Comparison of ENCODE assay signal across 11 cellular contexts in genomic region chr9:109467936-109468335, GRCh38. TPM values are rescaled to one million over a fixed set of nuclear protein-coding genes. Genes with fewer than 3 reads are reported as not detected.
DNase-seq lines count a peak whose midpoint lies in the region; ATAC-seq and TF ChIP-seq lines count a peak whose summit lies in the region.
"Had no signal": no experiment of that assay in that cellular context is flagged by ENCODE, and none has a peak within 500 bp of the region (broad histone marks: within the 10 kb centered on the region; RNA-seq: fewer than 3 reads in every experiment).

No MANE protein-coding gene starts in this region.

- peak; percentile 36 for ATAC-seq in GM19351 (IDR thresholded peaks at IDR 0.05; ENCODE audit: unreplicated experiment)
- ATAC-seq: activated CD4-positive, CD25-positive, alpha-beta regulatory T cell treated with anti-CD3 and anti-CD28 coated beads, Interleukin-2, amount 50 U/mL, for 24 hours had no signal

- no peaks in the 10 kb centered on the region for H3K79me2 ChIP-seq in neural progenitor cell (ENCODE audit: low read depth)

- peak overlapping the region; percentile 4 for H3K4me2 ChIP-seq in neural progenitor cell

- peaks cover 66% of the 10 kb centered on the region for H3K4me1 Mint-ChIP-seq in activated T-helper 1 cell treated with anti-CD3 and anti-CD28 coated beads, Interleukin-12 subunit alpha, Interleukin-12 subunit beta, Interleukin-2, Interleukin-4 antibody, amounts not matched to agents 30 ng/mL and 10 ng/mL and 1 ng/mL, durations not matched to agents 14 hours and 24 hours and 36 hours (ENCODE audit: low read depth)
- peaks cover 7% of the 10 kb centered on the region for H3K4me1 Mint-ChIP-seq in neural progenitor cell
- H3K4me1 Mint-ChIP-seq: activated naive CD4-positive, alpha-beta T cell treated with anti-CD3 and anti-CD28 coated beads, Interleukin-2, amount 50 U/mL, for 24 hours had no signal

- intact Hi-C loops in activated T-helper 1 cell treated with anti-CD3 and anti-CD28 coated beads, Interleukin-12 subunit alpha, Interleukin-12 subunit beta, Interleukin-2, Interleukin-4 antibody, amounts not matched to agents 30 ng/mL and 10 ng/mL and 1 ng/mL, durations not matched to agents 14 hours and 24 hours and 36 hours (cut with micrococcal nuclease), result loop anchor here (1.0 to 5.0 kb wide), 5 partner anchors 21 to 536 kb away; partner anchors contain the start of genes ABITRAM, CTNNAL1 and ELP1

- peaks cover 11% of the 10 kb centered on the region for H3K4me1 ChIP-seq in neural progenitor cell

- H3K4me3 Mint-ChIP-seq in activated T-helper 1 cell treated with anti-CD3 and anti-CD28 coated beads, Interleukin-12 subunit alpha, Interleukin-12 subunit beta, Interleukin-2, Interleukin-4 antibody, amounts not matched to agents 30 ng/mL and 10 ng/mL and 1 ng/mL, durations not matched to agents 14 hours and 24 hours and 36 hours, result peak overlapping the region; percentile 5
- no peak overlapping the region for H3K4me3 Mint-ChIP-seq in neural progenitor cell
- H3K4me3 Mint-ChIP-seq: activated naive CD4-positive, alpha-beta T cell treated with anti-CD3 and anti-CD28 coated beads, Interleukin-2, amount 50 U/mL, for 24 hours had no signal

- H3K9me3 Mint-ChIP-seq in activated T-helper 1 cell treated with anti-CD3 and anti-CD28 coated beads, Interleukin-12 subunit alpha, Interleukin-12 subunit beta, Interleukin-2, Interleukin-4 antibody, amounts not matched to agents 30 ng/mL and 10 ng/mL and 1 ng/mL, durations not matched to agents 14 hours and 24 hours and 36 hours, result no peaks in the 10 kb centered on the region
- no peaks in the 10 kb centered on the region for H3K9me3 Mint-ChIP-seq in neural progenitor cell
- H3K9me3 Mint-ChIP-seq: activated naive CD4-positive, alpha-beta T cell treated with anti-CD3 and anti-CD28 coated beads, Interleukin-2, amount 50 U/mL, for 24 hours had no signal

- no peaks in the 10 kb centered on the region for H3K9me3 ChIP-seq in neural progenitor cell (ENCODE audit: low read depth)
- H3K9me3 ChIP-seq: neutrophil had no signal

- TF ChIP-seq CTCF in neural progenitor cell (IDR thresholded peaks at IDR 0.05) (no peak), GM10266 (IDR thresholded peaks at IDR 0.05; ENCODE audit: control insufficient read depth, insufficient read depth, low read depth, missing control alignments) (no peak)

- H3K4me3 ChIP-seq in neural progenitor cell, result no peak overlapping the region

- no peaks in the 10 kb centered on the region for H3K27me3 ChIP-seq in neural progenitor cell

- peaks cover 4% of the 10 kb centered on the region for H3K27me3 Mint-ChIP-seq in activated T-helper 1 cell treated with anti-CD3 and anti-CD28 coated beads, Interleukin-12 subunit alpha, Interleukin-12 subunit beta, Interleukin-2, Interleukin-4 antibody, amounts not matched to agents 30 ng/mL and 10 ng/mL and 1 ng/mL, durations not matched to agents 14 hours and 24 hours and 36 hours (ENCODE audit: insufficient read depth)
- no peaks in the 10 kb centered on the region for H3K27me3 Mint-ChIP-seq in neural progenitor cell (ENCODE audit: insufficient read depth, low read depth)

- no peaks in the 10 kb centered on the region for H3F3A ChIP-seq in neural progenitor cell (ENCODE audit: low read depth)

- peak overlapping the region; percentile 40 for H3K27ac ChIP-seq in neural progenitor cell
- H3K27ac ChIP-seq: neutrophil had no signal

- peak overlapping the region; percentile 81 for H3K27ac Mint-ChIP-seq in activated T-helper 1 cell treated with anti-CD3 and anti-CD28 coated beads, Interleukin-12 subunit alpha, Interleukin-12 subunit beta, Interleukin-2, Interleukin-4 antibody, amounts not matched to agents 30 ng/mL and 10 ng/mL and 1 ng/mL, durations not matched to agents 14 hours and 24 hours and 36 hours
- H3K27ac Mint-ChIP-seq in neural progenitor cell, result no peak overlapping the region
- H3K27ac Mint-ChIP-seq: activated naive CD4-positive, alpha-beta T cell treated with anti-CD3 and anti-CD28 coated beads, Interleukin-2, amount 50 U/mL, for 24 hours had no signal

- H2AFZ ChIP-seq in neural progenitor cell (replicated peaks), result no peak overlapping the region

- H3K9ac ChIP-seq in neural progenitor cell, result no peak overlapping the region

- H4K20me1 ChIP-seq in neural progenitor cell (ENCODE audit: low read depth), result no peaks in the 10 kb centered on the region

- no peaks in the 10 kb centered on the region for H3K36me3 ChIP-seq in neural progenitor cell
- H3K36me3 ChIP-seq: neutrophil had no signal

- H3K36me3 Mint-ChIP-seq in activated T-helper 1 cell treated with anti-CD3 and anti-CD28 coated beads, Interleukin-12 subunit alpha, Interleukin-12 subunit beta, Interleukin-2, Interleukin-4 antibody, amounts not matched to agents 30 ng/mL and 10 ng/mL and 1 ng/mL, durations not matched to agents 14 hours and 24 hours and 36 hours (ENCODE audit: low read depth), result no peaks in the 10 kb centered on the region
- no peaks in the 10 kb centered on the region for H3K36me3 Mint-ChIP-seq in neural progenitor cell
- H3K36me3 Mint-ChIP-seq: activated naive CD4-positive, alpha-beta T cell treated with anti-CD3 and anti-CD28 coated beads, Interleukin-2, amount 50 U/mL, for 24 hours had no signal

- DNase-seq in NCI-H146 (lab: John Stamatoyannopoulos, UW), result peak; percentile 39
- peak; percentile 22 for DNase-seq in activated T-helper 1 cell treated with anti-CD3 and anti-CD28 coated beads, Interleukin-12 subunit alpha, Interleukin-12 subunit beta, Interleukin-2, Interleukin-4 antibody, amounts not matched to agents 30 ng/mL and 10 ng/mL and 1 ng/mL, durations not matched to agents 14 hours and 24 hours and 36 hours (ENCODE audit: low spot score)
- DNase-seq in neural progenitor cell (ENCODE audit: low spot score), result peak; percentile 59
- DNase-seq in NCI-H510A treated with DMSO at 0.1 percent for 48 hours (lab: John Stamatoyannopoulos, UW), result no peak
- no peak for DNase-seq in GM10266 (ENCODE audit: extremely low spot score)
- DNase-seq in NCI-H226, result no peak
- DNase-seq: NCI-H187 treated with DMSO at 0.1 percent for 48 hours had no signal

RNA-seq across cellular contexts. Expression of gene PTPN3, which starts 30.2 kb away (rescaled TPM):
- total RNA-seq in activated T-helper 1 cell treated with anti-CD3 and anti-CD28 coated beads, Interleukin-12 subunit alpha, Interleukin-12 subunit beta, Interleukin-2, Interleukin-4 antibody, amounts not matched to agents 30 ng/mL and 10 ng/mL and 1 ng/mL, durations not matched to agents 14 hours and 24 hours and 36 hours, result 6.6 TPM in 2 replicates
- 2.2 and 2.4 TPM in 2 replicates for total RNA-seq in neural progenitor cell (ENCODE audit: low replicate concordance)

Comparison
In these comparisons a context has a peak if more than half of its experiments do, and no peak if none do; other contexts are left out.
1. DNase-seq: peak in NCI-H146 (single experiment), activated T-helper 1 cell treated with anti-CD3 and anti-CD28 coated beads, Interleukin-12 subunit alpha, Interleukin-12 subunit beta, Interleukin-2, Interleukin-4 antibody, amounts not matched to agents 30 ng/mL and 10 ng/mL and 1 ng/mL, durations not matched to agents 14 hours and 24 hours and 36 hours (single experiment) and neural progenitor cell (single experiment); none in NCI-H510A treated with DMSO at 0.1 percent for 48 hours (single experiment), GM10266 (single experiment) and NCI-H226 (single experiment).